Comparison of ENCODE assay signal across 21 cellular contexts in the genomic region with DNA sequence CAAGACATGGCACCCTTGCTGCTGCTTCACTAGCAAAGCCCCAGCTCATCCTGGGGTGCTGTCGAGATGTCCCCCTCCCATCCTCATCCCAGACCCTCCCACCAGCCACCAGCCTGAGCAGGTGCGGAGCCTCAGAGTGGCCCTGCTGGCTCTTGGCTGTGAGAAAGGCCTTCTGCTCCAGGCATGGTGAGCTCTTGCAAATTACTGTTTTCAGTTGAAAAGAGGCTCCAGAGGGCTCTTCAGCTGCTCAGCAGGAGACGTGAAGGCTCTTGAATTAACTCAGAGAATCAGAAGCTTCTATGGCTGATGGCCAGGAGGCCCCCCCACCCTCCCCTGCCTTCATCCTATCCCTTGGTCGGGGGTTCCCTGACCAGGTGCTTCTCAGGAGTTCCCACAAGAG. TPM values are rescaled to one million over a fixed set of nuclear protein-coding genes. Genes with fewer than 3 reads are reported as not detected.
DNase-seq lines count a peak whose midpoint lies in the region; ATAC-seq and TF ChIP-seq lines count a peak whose summit lies in the region.
"Had no signal": no experiment of that assay in that cellular context is flagged by ENCODE, and none has a peak within 500 bp of the region (broad histone marks: within the 10 kb centered on the region; RNA-seq: fewer than 3 reads in every experiment).

No MANE protein-coding gene starts in this region.

- TF ChIP-seq POLR2A in gastroesophageal sphincter (IDR thresholded peaks at IDR 0.05) = no peak
- TF ChIP-seq POLR2A in sigmoid colon (IDR thresholded peaks at IDR 0.05) = no peak

- H3K36me3 Mint-ChIP-seq in GM23338 (ENCODE audit: low read depth) = peaks cover 6% of the 10 kb centered on the region; the same call in 2 of the 3 replicates
- H3K36me3 Mint-ChIP-seq: T-cell had no signal

- BruUV-seq in OCI-LY7 (replicated peaks; lab: Mats Ljungman, UMichigan) = no TSS peak

- H3K4me3 ChIP-seq in GM23338 (no peak overlapping the region), gastroesophageal sphincter (no peak overlapping the region), sigmoid colon (no peak overlapping the region), OCI-LY7 (ENCODE audit: low read depth, low read length, poor library complexity, severe bottlenecking) (no peak overlapping the region)
- H3K4me3 ChIP-seq: SK-N-MC had no signal

- no peaks in the 10 kb centered on the region for H3K9me3 ChIP-seq in gastroesophageal sphincter
- no peaks in the 10 kb centered on the region for H3K9me3 ChIP-seq in sigmoid colon
- H3K9me3 ChIP-seq in OCI-LY7 (ENCODE audit: low read length) = no peaks in the 10 kb centered on the region

- 40% methylated on average over 1 of the region's 4 CpGs; no CpG with 5 or more reads in 1 of the 2 donors for WGBS in gastroesophageal sphincter (ENCODE audit: low coverage in 1 of 2), 2 donors
- WGBS in sigmoid colon, 2 donors = 46 to 58% methylated on average over 4 of the region's 4 CpGs

- H3K4me2 ChIP-seq in GM23338 = peak overlapping the region; percentile 51; the same call in 1 of the 2 replicates
- H3K4me2 ChIP-seq in OCI-LY7 (ENCODE audit: low read length) = no peak overlapping the region

- H3K4me1 ChIP-seq in GM23338 (ENCODE audit: insufficient read depth) = peaks cover 22% of the 10 kb centered on the region
- peaks cover 0 to 58% (median 5%) of the 10 kb centered on the region in 3 donors for H3K4me1 ChIP-seq in gastroesophageal sphincter
- peaks cover 0 to 6% (median 0%) of the 10 kb centered on the region in 4 donors for H3K4me1 ChIP-seq in sigmoid colon
- no peaks in the 10 kb centered on the region for H3K4me1 ChIP-seq in OCI-LY7 (ENCODE audit: insufficient read depth, low read length, poor library complexity, severe bottlenecking)

- CTCF ChIA-PET in OCI-LY7 (lab: Charles Lee; ENCODE audit: unreplicated experiment) = no interaction called here

- H4K20me1 ChIP-seq in GM23338 (replicated peaks; ENCODE audit: insufficient read depth) (no peaks in the 10 kb centered on the region), OCI-LY7 (ENCODE audit: insufficient read depth, low read length) (no peaks in the 10 kb centered on the region)

- H2AFZ ChIP-seq in GM23338 = no peak overlapping the region
- no peak overlapping the region for H2AFZ ChIP-seq in OCI-LY7 (ENCODE audit: low read length)

- H3K27me3 ChIP-seq in GM23338 (ENCODE audit: insufficient read depth) = no peaks in the 10 kb centered on the region
- no peaks in the 10 kb centered on the region for H3K27me3 ChIP-seq in gastroesophageal sphincter
- H3K27me3 ChIP-seq in sigmoid colon = no peaks in the 10 kb centered on the region

- no peak overlapping the region for H3K27ac ChIP-seq in GM23338 (ENCODE audit: low read depth)
- peak overlapping the region in 3 of 4 donors; percentile 50 to 67 (median 57) for H3K27ac ChIP-seq in gastroesophageal sphincter
- H3K27ac ChIP-seq in sigmoid colon = peak overlapping the region in 1 of 4 donors; percentile 52
- no peak overlapping the region for H3K27ac ChIP-seq in OCI-LY7 (ENCODE audit: low read depth, low read length, poor library complexity, severe bottlenecking)
- H3K27ac ChIP-seq: HL-60, SK-N-MC had no signal

- TF ChIP-seq CTCF in GM23338 (conservative IDR thresholded peaks at IDR 0.05; ENCODE audit: low read depth in 2 of 2) (no peak), gastroesophageal sphincter (IDR thresholded peaks at IDR 0.05) (no peak), sigmoid colon (IDR thresholded peaks at IDR 0.05) (no peak), OCI-LY7 (conservative IDR thresholded peaks at IDR 0.05; ENCODE audit: low read length) (no peak)

- DNase-seq in DMS79 (lab: John Stamatoyannopoulos, UW) (peak; percentile 8), GM23338 (ENCODE audit: low spot score) (peak; percentile 18), NCI-H524 (lab: John Stamatoyannopoulos, UW) (peak; percentile 59 to 75), sigmoid colon (no peak), NCI-H2029 treated with DMSO at 0.1 percent for 48 hours (lab: John Stamatoyannopoulos, UW) (no peak), OCI-LY7 (ENCODE audit: low spot score) (no peak)
- DNase-seq: CD4-positive, alpha-beta T cell; GOT3; HFFc6; KG1; NCI-H1048; NCI-H2081; NCI-H510A; NK-92 treated with Interleukin-12 subunit alpha and Interleukin-12 subunit beta, amount 100 ng/mL, for 24 hours; T-cell had no signal

- intact Hi-C loops in sigmoid colon (cut with DNase I) = no loop called here
- intact Hi-C loops in OCI-LY7 (cut with micrococcal nuclease; ENCODE audit: unreplicated experiment) = no loop called here

- peak overlapping the region; percentile 62; the same call in 1 of the 2 replicates for H3K27ac Mint-ChIP-seq in GM23338
- H3K27ac Mint-ChIP-seq: B cell; CD4-positive, alpha-beta T cell; HFFc6; T-cell had no signal

- H3F3A ChIP-seq in GM23338 (replicated peaks; ENCODE audit: low read depth) = 0 out of 2 replicates have a peak, but pooled peaks cover 2% of the 10 kb centered on the region

- TF ChIP-seq EP300 in gastroesophageal sphincter (IDR thresholded peaks at IDR 0.05) = no peak
- no peak for TF ChIP-seq EP300 in sigmoid colon (IDR thresholded peaks at IDR 0.05)

- no peaks in the 10 kb centered on the region for H3K79me2 ChIP-seq in GM23338 (replicated peaks; ENCODE audit: insufficient read depth)
- no peaks in the 10 kb centered on the region for H3K79me2 ChIP-seq in OCI-LY7 (ENCODE audit: insufficient read depth, low read depth, low read length)

- no peaks in the 10 kb centered on the region for H3K36me3 ChIP-seq in GM23338 (ENCODE audit: insufficient read depth)
- H3K36me3 ChIP-seq in gastroesophageal sphincter = peaks cover 0 to 1% of the 10 kb centered on the region in 2 donors
- no peaks in the 10 kb centered on the region for H3K36me3 ChIP-seq in sigmoid colon
- H3K36me3 ChIP-seq in OCI-LY7 (ENCODE audit: insufficient read depth, low read length) = no peaks in the 10 kb centered on the region

- H3K9me3 Mint-ChIP-seq in GM23338 = peaks cover 10% of the 10 kb centered on the region
- H3K9me3 Mint-ChIP-seq: CD4-positive, alpha-beta T cell; T-cell had no signal

- H3K27me3 Mint-ChIP-seq in GM23338 (ENCODE audit: insufficient read depth, low read depth, poor library complexity) = peaks cover 14% of the 10 kb centered on the region

- POLR2A ChIA-PET in OCI-LY7 (lab: Charles Lee) = interaction anchor here (0.8 kb wide), 1 partner anchor 9 kb away, joined by 3 read pairs; no protein-coding TSS in a partner anchor

- H3K4me1 Mint-ChIP-seq in GM23338 = peaks cover 37% of the 10 kb centered on the region
- H3K4me1 Mint-ChIP-seq: B cell, T-cell had no signal

- H3K9me2 ChIP-seq in GM23338 (ENCODE audit: insufficient read depth) (0 out of 2 replicates have a peak, but pooled peaks cover 4% of the 10 kb centered on the region), OCI-LY7 (ENCODE audit: insufficient read depth, low read length) (no peaks in the 10 kb centered on the region)

- no peak overlapping the region for H3K4me3 Mint-ChIP-seq in GM23338
- H3K4me3 Mint-ChIP-seq: B cell; CD4-positive, alpha-beta T cell; HFFc6; T-cell had no signal

- ATAC-seq in GM23338 = peak; percentile 70
- no peak for ATAC-seq in gastroesophageal sphincter
- ATAC-seq in GM21737 (IDR thresholded peaks at IDR 0.05; ENCODE audit: unreplicated experiment) = no peak
- ATAC-seq: T-cell had no signal

RNA-seq across cellular contexts. Expression of gene WSCD2, which starts 44.1 kb away (rescaled TPM):
- 0.58 and 3.1 TPM in 2 replicates for total RNA-seq in GM23338 (2014; rRNA removed; shearing (Covaris generic))
- polyA plus RNA-seq in GM23338 (2016; fragmentation: Nextera tagmentation; extraction: Ambion mirVana) = 0.66 and 1.6 TPM in 2 replicates
- 10 to 100 TPM in 3 of 4 donors, 1 to 10 TPM in 1; 5.0 to 86.1 (median 31.6) TPM for total RNA-seq in gastroesophageal sphincter
- 10 to 100 TPM in 1 of 4 donors, 1 to 10 TPM in 3; 1.6 to 10.5 (median 3.8) TPM for total RNA-seq in sigmoid colon
- polyA plus RNA-seq in sigmoid colon = under 1 TPM in 1 of 3 donors, not detected in 2; 0.32 TPM
- total RNA-seq in OCI-LY7 (2014; rRNA removed; shearing (Covaris generic)) = not detected in 2 replicates
- not detected in 2 replicates for total RNA-seq in OCI-LY7 (2022)
- total RNA-seq: CD4-positive, alpha-beta T cell; HFFc6; M059J had no signal

Comparison
In these comparisons a context has a peak if more than half of its experiments do, and no peak if none do; other contexts are left out.
1. DNase-seq: peak in DMS79 (single experiment), GM23338 (single experiment) and NCI-H524 (2 of 2); none in sigmoid colon (single experiment), NCI-H2029 treated with DMSO at 0.1 percent for 48 hours (single experiment) and OCI-LY7 (single experiment).
2. H3K27ac ChIP-seq: peak in gastroesophageal sphincter (3 of 4); none in GM23338 (single experiment) and OCI-LY7 (single experiment).